1 cellular context compared by ENCODE assay signal in genomic region chr2:128631698-128632490, GRCh38.
TF ChIP-seq lines count a peak whose summit lies in the region.

No MANE protein-coding gene starts in this region.

TF ChIP-seq in GM23338, 12 proteins besides CTCF, POLR2A, EP300 and RAD21 (continued from another document):
- no peak for TF ChIP-seq ZNF462 (CRISPR knock-in tag; IDR thresholded peaks at IDR 0.05)
